Comparison of ENCODE assay signal across 1 cellular context in genomic region chr3:72176537-72177041, GRCh38.
TF ChIP-seq lines count a peak whose summit lies in the region.

No MANE protein-coding gene starts in this region.

TF ChIP-seq in GM12878, 131 proteins besides CTCF, POLR2A, EP300 and RAD21 (continued from another document and continues in another):
- TF ChIP-seq USF2 (IDR thresholded peaks at IDR 0.05; ENCODE audit: borderline replicate concordance, low read depth, low read length), result no peak
- no peak for TF ChIP-seq ZBED1 (IDR thresholded peaks at IDR 0.05; ENCODE audit: borderline replicate concordance)
- TF ChIP-seq ZNF592 (IDR thresholded peaks at IDR 0.05), result no peak
- peak; percentile 100 for TF ChIP-seq NR2F1 (conservative IDR thresholded peaks at IDR 0.05)
- peak; percentile 37; the same call in 1 of the 2 replicates for TF ChIP-seq MAX (IDR thresholded peaks at IDR 0.05; ENCODE audit: low read depth, low read length)
- no peak for TF ChIP-seq SUZ12 (IDR thresholded peaks at IDR 0.05; ENCODE audit: unreplicated experiment)
- TF ChIP-seq CHD2 (IDR thresholded peaks at IDR 0.05; ENCODE audit: borderline replicate concordance, low read depth, low read length), result peak; percentile 64; the same call in 1 of the 2 replicates
- no peak for TF ChIP-seq HCFC1 (IDR thresholded peaks at IDR 0.05; ENCODE audit: low read length)
- TF ChIP-seq SMAD5 (IDR thresholded peaks at IDR 0.05; ENCODE audit: low read depth), result no peak
- peak; percentile 80; the same call in 1 of the 2 replicates for TF ChIP-seq ATF2 (IDR thresholded peaks at IDR 0.05; ENCODE audit: low read length)
- no peak for TF ChIP-seq ASH2L (IDR thresholded peaks at IDR 0.05; ENCODE audit: borderline replicate concordance, low read depth)
- TF ChIP-seq CBX5 (IDR thresholded peaks at IDR 0.05; ENCODE audit: low read depth), result no peak
- no peak for TF ChIP-seq ZBTB33 (IDR thresholded peaks at IDR 0.05)
- TF ChIP-seq BHLHE40 (IDR thresholded peaks at IDR 0.05; ENCODE audit: borderline replicate concordance in 1 of 2, low read depth in 2 of 2, low read length in 1 of 2), result peak; percentile 80 to 84; a peak in 3 of 4 replicates
- TF ChIP-seq ZZZ3 (IDR thresholded peaks at IDR 0.05; ENCODE audit: control insufficient read depth, insufficient read length, low read depth), result no peak
- TF ChIP-seq ESRRA (IDR thresholded peaks at IDR 0.05; ENCODE audit: low read length), result no peak
- peak; percentile 93 for TF ChIP-seq NBN (IDR thresholded peaks at IDR 0.05)
- no peak; the same call in 1 of the 2 replicates for TF ChIP-seq JUND (IDR thresholded peaks at IDR 0.05; ENCODE audit: low read depth, low read length)
- TF ChIP-seq LARP7 (IDR thresholded peaks at IDR 0.05), result no peak
- no peak for TF ChIP-seq ZBTB40 (IDR thresholded peaks at IDR 0.05; ENCODE audit: borderline replicate concordance)
- TF ChIP-seq FOXK2 (IDR thresholded peaks at IDR 0.05), result no peak
- TF ChIP-seq GATAD2B (conservative IDR thresholded peaks at IDR 0.05; ENCODE audit: low read depth), result peak; percentile 80
- no peak for TF ChIP-seq ZBTB11 (CRISPR knock-in tag; IDR thresholded peaks at IDR 0.05)
- TF ChIP-seq ZNF384 (IDR thresholded peaks at IDR 0.05; ENCODE audit: borderline replicate concordance, low read depth, low read length), result no peak; the same call in 1 of the 2 replicates
- TF ChIP-seq PKNOX1 (IDR thresholded peaks at IDR 0.05), result no peak
- TF ChIP-seq CEBPZ (IDR thresholded peaks at IDR 0.05; ENCODE audit: low read depth, low read length), result no peak
- peak; percentile 74; the same call in 1 of the 2 replicates for TF ChIP-seq MYB (IDR thresholded peaks at IDR 0.05; ENCODE audit: borderline replicate concordance, low read depth, low read length)
- TF ChIP-seq TAF1 (IDR thresholded peaks at IDR 0.05; ENCODE audit: borderline replicate concordance, low read depth, low read length), result no peak
- TF ChIP-seq RB1 (IDR thresholded peaks at IDR 0.05; ENCODE audit: borderline replicate concordance), result 0 out of 2 replicates have a peak, but pooled peaks have one; percentile 16
- TF ChIP-seq RAD51 (IDR thresholded peaks at IDR 0.05), result peak; percentile 36; the same call in 1 of the 2 replicates
- TF ChIP-seq CEBPB (IDR thresholded peaks at IDR 0.05; ENCODE audit: borderline replicate concordance in 1 of 2, low read depth in 2 of 2, low read length in 2 of 2), result no peak
- TF ChIP-seq NFYA (IDR thresholded peaks at IDR 0.05; ENCODE audit: borderline replicate concordance, low read depth, low read length), result no peak
